ENCODE assay signal across 12 cellular contexts in the genomic region with DNA sequence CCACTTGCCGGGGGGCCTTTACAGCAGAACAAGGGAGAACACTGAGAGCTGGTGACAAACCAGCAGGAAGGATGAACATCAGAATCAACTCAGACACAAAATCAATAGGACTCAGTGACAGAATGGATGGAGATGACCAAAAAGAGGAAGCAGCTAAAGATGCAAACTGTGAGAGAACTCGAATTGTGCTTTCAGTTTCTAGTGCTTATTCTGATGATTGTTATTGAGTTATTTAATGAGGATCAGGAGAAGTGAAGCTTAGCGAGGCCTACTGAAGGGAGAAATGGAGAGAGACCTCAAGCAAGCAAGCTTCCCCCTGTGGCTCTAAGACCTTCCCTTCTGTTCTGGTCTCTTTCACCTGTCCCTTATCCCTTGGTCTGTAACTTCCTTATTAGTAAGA. TPM values are rescaled to one million over a fixed set of nuclear protein-coding genes. Genes with fewer than 3 reads are reported as not detected.
DNase-seq lines count a peak whose midpoint lies in the region; ATAC-seq and TF ChIP-seq lines count a peak whose summit lies in the region.
"Had no signal": no experiment of that assay in that cellular context is flagged by ENCODE, and none has a peak within 500 bp of the region (broad histone marks: within the 10 kb centered on the region; RNA-seq: fewer than 3 reads in every experiment).

No MANE protein-coding gene starts in this region.

- peaks cover 5% of the 10 kb centered on the region for H3K9me3 Mint-ChIP-seq in activated naive CD8-positive, alpha-beta T cell treated with anti-CD3 and anti-CD28 coated beads, Interleukin-2, amount 10 ng/mL, durations not matched to agents 7 days and 5 days
- H3K9me3 Mint-ChIP-seq in natural killer cell: no peaks in the 10 kb centered on the region

- no peak for TF ChIP-seq POLR2A in GM18505 (IDR thresholded peaks at IDR 0.05; ENCODE audit: borderline replicate concordance, extremely low read depth, insufficient read depth, insufficient read length)

- no peaks in the 10 kb centered on the region for H3K36me3 Mint-ChIP-seq in activated naive CD8-positive, alpha-beta T cell treated with anti-CD3 and anti-CD28 coated beads, Interleukin-2, amount 10 ng/mL, durations not matched to agents 7 days and 5 days
- no peaks in the 10 kb centered on the region for H3K36me3 Mint-ChIP-seq in natural killer cell

- ATAC-seq in GM18505 (IDR thresholded peaks at IDR 0.05; ENCODE audit: unreplicated experiment) (peak; percentile 49), GM21528 (IDR thresholded peaks at IDR 0.05; ENCODE audit: low FRiP score, unreplicated experiment) (peak; percentile 71), HG03460 (IDR thresholded peaks at IDR 0.05; ENCODE audit: unreplicated experiment) (peak; percentile 74), natural killer cell (no peak)
- ATAC-seq in activated naive CD8-positive, alpha-beta T cell treated with anti-CD3 and anti-CD28 coated beads, Interleukin-2, amount 10 ng/mL, durations not matched to agents 7 days and 5 days (ENCODE audit: low read depth): peak; percentile 22

- no peak overlapping the region for H3K4me3 Mint-ChIP-seq in activated naive CD8-positive, alpha-beta T cell treated with anti-CD3 and anti-CD28 coated beads, Interleukin-2, amount 10 ng/mL, durations not matched to agents 7 days and 5 days
- no peak overlapping the region for H3K4me3 Mint-ChIP-seq in natural killer cell

- no peak for TF ChIP-seq CTCF in natural killer cell (IDR thresholded peaks at IDR 0.05)

- POLR2A ChIA-PET in activated naive CD8-positive, alpha-beta T cell treated with anti-CD3 and anti-CD28 coated beads, Interleukin-2, amount 10 ng/mL, durations not matched to agents 7 days and 5 days (lab: Charles Lee): interaction anchor here (1.1 to 1.3 kb wide), 2 partner anchors 150 to 175 kb away, joined by 3 read pairs; a partner anchor contains a TSS

- intact Hi-C loops in natural killer cell (cut with micrococcal nuclease): no loop called here

- H3K4me1 Mint-ChIP-seq in activated naive CD8-positive, alpha-beta T cell treated with anti-CD3 and anti-CD28 coated beads, Interleukin-2, amount 10 ng/mL, durations not matched to agents 7 days and 5 days: peaks cover 10% of the 10 kb centered on the region
- no peaks in the 10 kb centered on the region for H3K4me1 Mint-ChIP-seq in natural killer cell

- H3K27me3 Mint-ChIP-seq in activated naive CD8-positive, alpha-beta T cell treated with anti-CD3 and anti-CD28 coated beads, Interleukin-2, amount 10 ng/mL, durations not matched to agents 7 days and 5 days: peaks cover 2% of the 10 kb centered on the region
- peaks cover 0 to 2% of the 10 kb centered on the region in 2 donors for H3K27me3 Mint-ChIP-seq in natural killer cell (ENCODE audit: low read depth in 2 of 2)

- DNase-seq in activated naive CD8-positive, alpha-beta T cell treated with anti-CD3 and anti-CD28 coated beads, Interleukin-2, amount 10 ng/mL, durations not matched to agents 7 days and 5 days: no peak
- no peak for DNase-seq in natural killer cell
- no peak for DNase-seq in COLO668 (lab: John Stamatoyannopoulos, UW; ENCODE audit: unreplicated experiment)
- DNase-seq in foreskin melanocyte: no peak
- no peak for DNase-seq in activated T-cell treated with anti-CD3 and anti-CD28 coated beads, Interleukin-2, amount 50 U/mL, for 1 hour
- DNase-seq: DMS153, NCI-H2029 treated with DMSO at 0.1 percent for 48 hours had no signal

- H3K27ac Mint-ChIP-seq in activated naive CD8-positive, alpha-beta T cell treated with anti-CD3 and anti-CD28 coated beads, Interleukin-2, amount 10 ng/mL, durations not matched to agents 7 days and 5 days: peak overlapping the region; percentile 35
- H3K27ac Mint-ChIP-seq in natural killer cell: no peak overlapping the region

RNA-seq across cellular contexts. Expression of a gene that starts 30.3 kb away (rescaled TPM):
- total RNA-seq in activated naive CD8-positive, alpha-beta T cell treated with anti-CD3 and anti-CD28 coated beads, Interleukin-2, amount 10 ng/mL, durations not matched to agents 7 days and 5 days: not detected
- not detected for total RNA-seq in natural killer cell

RNA-seq across cellular contexts. Expression of a gene that starts 45.9 kb away (rescaled TPM):
- not detected for total RNA-seq in activated naive CD8-positive, alpha-beta T cell treated with anti-CD3 and anti-CD28 coated beads, Interleukin-2, amount 10 ng/mL, durations not matched to agents 7 days and 5 days
- not detected for total RNA-seq in natural killer cell
- total RNA-seq: mononuclear cell, temporal lobe had no signal

Comparison
In these comparisons a context has a peak if more than half of its experiments do, and no peak if none do; other contexts are left out.
1. ATAC-seq: peak in GM18505 (single experiment), GM21528 (single experiment), HG03460 (single experiment) and activated naive CD8-positive, alpha-beta T cell treated with anti-CD3 and anti-CD28 coated beads, Interleukin-2, amount 10 ng/mL, durations not matched to agents 7 days and 5 days (single experiment); none in natural killer cell (0 of 3).